ENCODE assay signal across 8 cellular contexts in the genomic region with DNA sequence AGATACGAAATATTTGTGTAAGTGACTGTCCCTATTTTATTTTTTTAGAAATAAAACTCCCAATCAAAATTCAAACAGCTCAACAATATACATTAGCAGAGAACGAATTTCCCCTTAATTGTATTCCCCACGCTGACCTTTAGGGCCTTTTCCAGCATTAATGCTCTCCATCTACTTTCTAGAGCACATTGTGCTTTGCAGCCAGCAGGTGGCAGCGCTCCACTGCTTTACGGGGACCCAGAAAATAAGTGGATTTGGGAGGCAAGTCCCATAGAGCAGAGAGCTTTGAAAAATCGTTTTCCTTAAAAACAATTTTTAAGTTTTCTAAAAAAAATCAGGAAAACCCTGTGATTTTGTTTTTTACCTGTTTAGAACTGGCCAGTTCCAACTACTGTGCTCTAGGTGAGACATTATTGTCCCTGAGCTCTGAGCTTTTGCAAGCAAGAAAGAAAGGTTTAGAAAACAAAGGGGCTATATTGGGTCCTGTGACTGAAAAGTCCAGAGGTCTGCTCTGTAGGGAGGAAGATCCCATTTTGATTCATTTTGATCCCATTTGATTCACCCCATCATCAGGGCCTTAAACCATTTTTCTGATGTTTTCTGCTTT.
DNase-seq lines count a peak whose midpoint lies in the region; ATAC-seq, FAIRE-seq and TF ChIP-seq lines count a peak whose summit lies in the region.

No MANE protein-coding gene starts in this region.

- ATAC-seq in Right ventricle myocardium inferior (peak; percentile 61), HG03342 (IDR thresholded peaks at IDR 0.05; ENCODE audit: unreplicated experiment) (peak; percentile 55), pancreas (peak; percentile 83 to 92 (median 91)), GM18505 (IDR thresholded peaks at IDR 0.05; ENCODE audit: unreplicated experiment) (no peak)

- WGBS in pancreas, 2 donors, result 10 to 12% methylated on average over 6 of the region's 6 CpGs

- no peaks in the 10 kb centered on the region for H3K27me3 ChIP-seq in pancreas

- no peak overlapping the region for H3K4me3 ChIP-seq in pancreas

- DNase-seq in Right ventricle myocardium inferior (ENCODE audit: missing footprints) (no peak), cardiac septum (ENCODE audit: low spot score) (no peak), NCI-H526 treated with DMSO at 0.1 percent for 48 hours (lab: John Stamatoyannopoulos, UW) (peak; percentile 60), activated T-cell treated with anti-CD3 and anti-CD28 coated beads for 48 hours (ENCODE audit: low read depth) (peak; percentile 18), frontal cortex (ENCODE audit: low spot score in 2 of 2) (peak; percentile 17 to 41), pancreas (peak in 5 of 6 donors; percentile 25 to 75 (median 41))

- FAIRE-seq in frontal cortex (lab: Jason Lieb, UNC) (peak; percentile 54), pancreas (lab: Jason Lieb, UNC) (peak; percentile 37)

- no peak overlapping the region for H3K27ac ChIP-seq in pancreas

- TF ChIP-seq POLR2A in GM18505 (IDR thresholded peaks at IDR 0.05; ENCODE audit: borderline replicate concordance, extremely low read depth, insufficient read depth, insufficient read length), result no peak

- TF ChIP-seq CTCF in pancreas (IDR thresholded peaks at IDR 0.05), result peak; percentile 11 to 67 (median 52)

- no peaks in the 10 kb centered on the region for H3K36me3 ChIP-seq in pancreas

- no peaks in the 10 kb centered on the region for H3K9me3 ChIP-seq in pancreas

- intact Hi-C loops in Right ventricle myocardium inferior (cut with DNase I), result no loop called here
- intact Hi-C loops in cardiac septum (cut with DNase I), result loop anchor here (10.0 kb wide), 3 partner anchors 339 to 1051 kb away; partner anchors contain the start of gene CDC7
- intact Hi-C loops in pancreas (cut with DNase I), result loop anchor here in 1 of 3 donors (10.0 kb wide), 1 partner anchor 441 kb away; no protein-coding TSS in a partner anchor

- H3K4me1 ChIP-seq in pancreas, result no peaks in the 10 kb centered on the region

Comparison
In these comparisons a context has a peak if more than half of its experiments do, and no peak if none do; other contexts are left out.
1. DNase-seq: peak in NCI-H526 treated with DMSO at 0.1 percent for 48 hours (single experiment), activated T-cell treated with anti-CD3 and anti-CD28 coated beads for 48 hours (single experiment), frontal cortex (2 of 2) and pancreas (5 of 6); none in Right ventricle myocardium inferior (single experiment) and cardiac septum (single experiment).